Comparison of ENCODE assay signal across 31 cellular contexts in genomic region chr12:65590318-65590717, GRCh38.
"Had no signal": no experiment of that assay in that cellular context is flagged by ENCODE, and none has a peak within 500 bp of the region (broad histone marks: within the 10 kb centered on the region; RNA-seq: fewer than 3 reads in every experiment).

No MANE protein-coding gene starts in this region.

- H3K27ac Mint-ChIP-seq: activated CD4-positive, alpha-beta T cell treated with anti-CD3 and anti-CD28 coated beads, Interleukin-2, amount 10 ng/mL, durations not matched to agents 7 days and 5 days; activated CD8-positive, alpha-beta memory T cell treated with anti-CD3 and anti-CD28 coated beads, Interleukin-2, amount 10 ng/mL, durations not matched to agents 7 days and 5 days; activated CD8-positive, alpha-beta T cell treated with anti-CD3 and anti-CD28 coated beads, Interleukin-2, amount 10 ng/mL, durations not matched to agents 7 days and 5 days; activated naive CD4-positive, alpha-beta T cell treated with anti-CD3 and anti-CD28 coated beads, Interleukin-2, amount 50 U/mL, for 24 hours; activated naive CD8-positive, alpha-beta T cell treated with anti-CD3 and anti-CD28 coated beads, Interleukin-2, amount 50 U/mL, for 24 hours; activated T-helper 2 cell treated with anti-CD3 and anti-CD28 coated beads, Interferon-gamma antibody, Interleukin-2, Interleukin-4, amounts not matched to agents 10 μg/mL and 5 μg/mL and 100 μg/mL, durations not matched to agents 14 hours and 24 hours and 36 hours; dendritic cell treated with granulocyte-macrophage colony-stimulating factor and Interleukin-4, amounts not matched to agents 40 ng/mL and 50 ng/mL, for 4 days; endodermal cell; nephron progenitor cell; stimulated activated effector memory CD8-positive, alpha-beta T cell treated with anti-CD3 and anti-CD28 coated beads, Interleukin-12 subunit alpha, Interleukin-12 subunit beta, amount 100 ng/mL, for 72 hours; stimulated activated naive CD8-positive, alpha-beta T cell treated with anti-CD3 and anti-CD28 coated beads, Interleukin-15, amount 100 ng/mL, for 72 hours; T-cell had no signal

- H3K9me3 ChIP-seq: heart left ventricle, lower lobe of right lung, neutrophil, ovary, prostate gland, upper lobe of left lung had no signal

- DNase-seq: activated CD4-positive, alpha-beta T cell treated with anti-CD3 and anti-CD28 coated beads, Interleukin-2, amount 10 ng/mL, durations not matched to agents 7 days and 5 days; activated CD8-positive, alpha-beta memory T cell treated with anti-CD3 and anti-CD28 coated beads, Interleukin-2, amount 10 ng/mL, durations not matched to agents 7 days and 5 days; activated CD8-positive, alpha-beta T cell treated with anti-CD3 and anti-CD28 coated beads, Interleukin-2, amount 10 ng/mL, durations not matched to agents 7 days and 5 days; activated naive CD8-positive, alpha-beta T cell treated with anti-CD3 and anti-CD28 coated beads, Interleukin-2, amount 50 U/mL, for 24 hours; activated T-cell treated with anti-CD3 and anti-CD28 coated beads, Interleukin-2, amount 50 U/mL, for 48 hours; amygdala; caudate nucleus; endodermal cell; foreskin fibroblast; heart left ventricle; hypothalamus; lower lobe of right lung; mesendoderm; nephron progenitor cell; ovary; retina; small intestine; stimulated activated CD4-positive, alpha-beta T cell treated with anti-CD3 and anti-CD28 coated beads, Interleukin-4, amount 100 ng/mL, for 24 hours; stimulated activated naive CD8-positive, alpha-beta T cell treated with anti-CD3 and anti-CD28 coated beads, Interleukin-15, amount 100 ng/mL, for 72 hours; substantia nigra; T-cell; upper lobe of left lung had no signal

- H3K4me3 Mint-ChIP-seq: activated CD4-positive, alpha-beta T cell treated with anti-CD3 and anti-CD28 coated beads, Interleukin-2, amount 10 ng/mL, durations not matched to agents 7 days and 5 days; activated CD8-positive, alpha-beta memory T cell treated with anti-CD3 and anti-CD28 coated beads, Interleukin-2, amount 10 ng/mL, durations not matched to agents 7 days and 5 days; activated CD8-positive, alpha-beta T cell treated with anti-CD3 and anti-CD28 coated beads, Interleukin-2, amount 10 ng/mL, durations not matched to agents 7 days and 5 days; activated naive CD4-positive, alpha-beta T cell treated with anti-CD3 and anti-CD28 coated beads, Interleukin-2, amount 50 U/mL, for 24 hours; activated naive CD8-positive, alpha-beta T cell treated with anti-CD3 and anti-CD28 coated beads, Interleukin-2, amount 50 U/mL, for 24 hours; dendritic cell treated with granulocyte-macrophage colony-stimulating factor and Interleukin-4, amounts not matched to agents 40 ng/mL and 50 ng/mL, for 4 days; endodermal cell; nephron progenitor cell; stimulated activated effector memory CD8-positive, alpha-beta T cell treated with anti-CD3 and anti-CD28 coated beads, Interleukin-12 subunit alpha, Interleukin-12 subunit beta, amount 100 ng/mL, for 72 hours; stimulated activated naive CD8-positive, alpha-beta T cell treated with anti-CD3 and anti-CD28 coated beads, Interleukin-15, amount 100 ng/mL, for 72 hours; T-cell had no signal

- ATAC-seq: activated CD8-positive, alpha-beta memory T cell treated with anti-CD3 and anti-CD28 coated beads, Interleukin-2, amount 10 ng/mL, durations not matched to agents 7 days and 5 days; activated CD8-positive, alpha-beta T cell treated with anti-CD3 and anti-CD28 coated beads, Interleukin-2, amount 10 ng/mL, durations not matched to agents 7 days and 5 days; activated naive CD8-positive, alpha-beta T cell treated with anti-CD3 and anti-CD28 coated beads, Interleukin-2, amount 50 U/mL, for 24 hours; esophagus mucosa; heart left ventricle; left lobe of liver; lower lobe of right lung; sciatic nerve; stimulated activated effector memory CD8-positive, alpha-beta T cell treated with anti-CD3 and anti-CD28 coated beads, Interleukin-12 subunit alpha, Interleukin-12 subunit beta, amount 100 ng/mL, for 72 hours; stimulated activated naive CD8-positive, alpha-beta T cell treated with anti-CD3 and anti-CD28 coated beads, Interleukin-15, amount 100 ng/mL, for 72 hours; T-cell had no signal

- H3K4me3 ChIP-seq: heart left ventricle, lower lobe of right lung, ovary, prostate gland, upper lobe of left lung had no signal

- H3K9me3 Mint-ChIP-seq: activated CD4-positive, alpha-beta T cell treated with anti-CD3 and anti-CD28 coated beads, Interleukin-2, amount 10 ng/mL, durations not matched to agents 7 days and 5 days; activated naive CD4-positive, alpha-beta T cell treated with anti-CD3 and anti-CD28 coated beads, Interleukin-2, amount 50 U/mL, for 24 hours; activated naive CD8-positive, alpha-beta T cell treated with anti-CD3 and anti-CD28 coated beads, Interleukin-2, amount 50 U/mL, for 24 hours; activated T-helper 2 cell treated with anti-CD3 and anti-CD28 coated beads, Interferon-gamma antibody, Interleukin-2, Interleukin-4, amounts not matched to agents 10 μg/mL and 5 μg/mL and 100 μg/mL, durations not matched to agents 14 hours and 24 hours and 36 hours; dendritic cell treated with granulocyte-macrophage colony-stimulating factor and Interleukin-4, amounts not matched to agents 40 ng/mL and 50 ng/mL, for 4 days; endodermal cell; nephron progenitor cell; stimulated activated naive CD8-positive, alpha-beta T cell treated with anti-CD3 and anti-CD28 coated beads, Interleukin-15, amount 100 ng/mL, for 72 hours; T-cell had no signal

- H3K4me1 ChIP-seq: lower lobe of right lung, prostate gland, upper lobe of left lung had no signal

- H3K27me3 ChIP-seq: heart left ventricle, ovary, upper lobe of left lung had no signal

- H3K4me1 Mint-ChIP-seq: activated CD4-positive, alpha-beta T cell treated with anti-CD3 and anti-CD28 coated beads, Interleukin-2, amount 10 ng/mL, durations not matched to agents 7 days and 5 days; activated CD8-positive, alpha-beta memory T cell treated with anti-CD3 and anti-CD28 coated beads, Interleukin-2, amount 10 ng/mL, durations not matched to agents 7 days and 5 days; activated naive CD4-positive, alpha-beta T cell treated with anti-CD3 and anti-CD28 coated beads, Interleukin-2, amount 50 U/mL, for 24 hours; activated naive CD8-positive, alpha-beta T cell treated with anti-CD3 and anti-CD28 coated beads, Interleukin-2, amount 50 U/mL, for 24 hours; stimulated activated effector memory CD8-positive, alpha-beta T cell treated with anti-CD3 and anti-CD28 coated beads, Interleukin-12 subunit alpha, Interleukin-12 subunit beta, amount 100 ng/mL, for 72 hours; stimulated activated naive CD8-positive, alpha-beta T cell treated with anti-CD3 and anti-CD28 coated beads, Interleukin-15, amount 100 ng/mL, for 72 hours; T-cell had no signal

- H3K36me3 Mint-ChIP-seq: activated CD8-positive, alpha-beta memory T cell treated with anti-CD3 and anti-CD28 coated beads, Interleukin-2, amount 10 ng/mL, durations not matched to agents 7 days and 5 days; activated naive CD4-positive, alpha-beta T cell treated with anti-CD3 and anti-CD28 coated beads, Interleukin-2, amount 50 U/mL, for 24 hours; stimulated activated effector memory CD8-positive, alpha-beta T cell treated with anti-CD3 and anti-CD28 coated beads, Interleukin-12 subunit alpha, Interleukin-12 subunit beta, amount 100 ng/mL, for 72 hours; T-cell had no signal

- H3K27ac ChIP-seq: heart left ventricle, lower lobe of right lung, neutrophil, ovary, prostate gland, upper lobe of left lung had no signal

- H3K36me3 ChIP-seq: heart left ventricle, lower lobe of right lung, neutrophil, ovary, prostate gland, upper lobe of left lung had no signal

- H3K27me3 Mint-ChIP-seq: activated CD8-positive, alpha-beta memory T cell treated with anti-CD3 and anti-CD28 coated beads, Interleukin-2, amount 10 ng/mL, durations not matched to agents 7 days and 5 days had no signal
